Comparison of ENCODE assay signal across 24 cellular contexts in the genomic region with DNA sequence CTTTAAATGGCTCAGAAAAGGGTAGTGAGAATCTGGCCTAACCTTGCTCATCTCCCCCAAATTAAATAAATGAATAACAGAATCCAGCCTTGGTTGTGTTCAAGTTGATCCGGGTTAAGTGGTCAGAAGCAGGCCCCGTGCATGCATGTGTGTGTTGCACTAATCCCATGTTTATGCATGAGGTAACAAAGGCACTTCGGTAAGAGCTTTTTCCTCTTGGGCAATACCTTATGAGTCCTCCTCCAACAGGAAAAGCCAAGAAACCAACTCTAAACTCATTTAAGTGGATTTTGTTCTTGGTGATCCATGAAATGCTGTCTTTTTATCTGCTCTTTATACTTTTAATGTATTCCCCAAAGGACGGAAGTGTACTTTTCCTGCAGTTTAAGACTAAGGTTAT.
"Had no signal": no experiment of that assay in that cellular context is flagged by ENCODE, and none has a peak within 500 bp of the region (broad histone marks: within the 10 kb centered on the region; RNA-seq: fewer than 3 reads in every experiment).

No MANE protein-coding gene starts in this region.

- DNase-seq: activated CD4-positive, alpha-beta T cell treated with anti-CD3 and anti-CD28 coated beads for 36 hours; activated CD8-positive, alpha-beta T cell treated with anti-CD3 and anti-CD28 coated beads for 36 hours; activated effector memory CD4-positive, alpha-beta T cell treated with anti-CD3 and anti-CD28 coated beads, Interleukin-2, amount 50 U/mL, for 16 hours; activated T-cell treated with anti-CD3 and anti-CD28 coated beads, Interleukin-2, amount 50 U/mL, for 48 hours; amygdala; body of pancreas; effector CD8-positive, alpha-beta T cell; gastrocnemius medialis; left ventricle myocardium inferior; psoas muscle; SK-N-SH; spleen; T-helper 1 cell had no signal

- FAIRE-seq: endothelial cell of umbilical vein, keratinocyte had no signal

- H3K9me3 ChIP-seq: body of pancreas, gastrocnemius medialis, left ventricle myocardium inferior, psoas muscle, SK-N-SH, spleen, suprapubic skin had no signal

- H3K4me1 ChIP-seq: body of pancreas, gastrocnemius medialis, left ventricle myocardium inferior, psoas muscle, suprapubic skin had no signal

- H3K27ac ChIP-seq: body of pancreas, coronary artery, gastrocnemius medialis, hepatocyte, left ventricle myocardium inferior, psoas muscle, spleen, suprapubic skin had no signal

- H3K27ac Mint-ChIP-seq: activated CD4-positive, alpha-beta T cell treated with anti-CD3 and anti-CD28 coated beads for 36 hours; activated CD8-positive, alpha-beta T cell treated with anti-CD3 and anti-CD28 coated beads for 36 hours; activated naive CD4-positive, alpha-beta T cell treated with anti-CD3 and anti-CD28 coated beads, Interleukin-2, amount 50 U/mL, for 72 hours; natural killer cell treated with Interleukin-12 subunit alpha and Interleukin-12 subunit beta and Interleukin-15 and Interleukin-18, amount 100 ng/mL, for 72 hours; stimulated activated naive CD8-positive, alpha-beta T cell treated with anti-CD3 and anti-CD28 coated beads, Interleukin-15, Interleukin-2, amounts not matched to agents 100 ng/mL and 50 ng/mL, for 24 hours; type B pancreatic cell had no signal

- ATAC-seq: activated CD4-positive, alpha-beta T cell treated with anti-CD3 and anti-CD28 coated beads for 36 hours; activated CD8-positive, alpha-beta T cell treated with anti-CD3 and anti-CD28 coated beads for 36 hours; activated naive CD4-positive, alpha-beta T cell treated with anti-CD3 and anti-CD28 coated beads, Interleukin-2, amount 50 U/mL, for 72 hours; body of pancreas; gastrocnemius medialis; natural killer cell treated with Interleukin-12 subunit alpha and Interleukin-12 subunit beta and Interleukin-15 and Interleukin-18, amount 100 ng/mL, for 72 hours; psoas muscle; sciatic nerve had no signal

- H3K9me3 Mint-ChIP-seq: activated CD8-positive, alpha-beta T cell treated with anti-CD3 and anti-CD28 coated beads for 36 hours; activated naive CD4-positive, alpha-beta T cell treated with anti-CD3 and anti-CD28 coated beads, Interleukin-2, amount 50 U/mL, for 72 hours; central memory CD8-positive, alpha-beta T cell; natural killer cell treated with Interleukin-12 subunit alpha and Interleukin-12 subunit beta and Interleukin-15 and Interleukin-18, amount 100 ng/mL, for 72 hours; stimulated activated naive CD8-positive, alpha-beta T cell treated with anti-CD3 and anti-CD28 coated beads, Interleukin-15, Interleukin-2, amounts not matched to agents 100 ng/mL and 50 ng/mL, for 24 hours; type B pancreatic cell had no signal

- H3K36me3 Mint-ChIP-seq: activated naive CD4-positive, alpha-beta T cell treated with anti-CD3 and anti-CD28 coated beads, Interleukin-2, amount 50 U/mL, for 72 hours; natural killer cell treated with Interleukin-12 subunit alpha and Interleukin-12 subunit beta and Interleukin-15 and Interleukin-18, amount 100 ng/mL, for 72 hours; type B pancreatic cell had no signal

- H3K4me3 Mint-ChIP-seq: activated CD4-positive, alpha-beta T cell treated with anti-CD3 and anti-CD28 coated beads for 36 hours; activated CD8-positive, alpha-beta T cell treated with anti-CD3 and anti-CD28 coated beads for 36 hours; central memory CD8-positive, alpha-beta T cell; natural killer cell treated with Interleukin-12 subunit alpha and Interleukin-12 subunit beta and Interleukin-15 and Interleukin-18, amount 100 ng/mL, for 72 hours; stimulated activated naive CD8-positive, alpha-beta T cell treated with anti-CD3 and anti-CD28 coated beads, Interleukin-15, Interleukin-2, amounts not matched to agents 100 ng/mL and 50 ng/mL, for 24 hours; type B pancreatic cell had no signal

- H3K27me3 ChIP-seq: body of pancreas, gastrocnemius medialis, hepatocyte had no signal

- H3K4me3 ChIP-seq: body of pancreas, coronary artery, gastrocnemius medialis, hepatocyte, left ventricle myocardium inferior, psoas muscle, spleen, suprapubic skin had no signal

- H3K36me3 ChIP-seq: gastrocnemius medialis, left ventricle myocardium inferior, spleen, suprapubic skin had no signal
